Comparison of ENCODE assay signal across 8 cellular contexts in the genomic region with DNA sequence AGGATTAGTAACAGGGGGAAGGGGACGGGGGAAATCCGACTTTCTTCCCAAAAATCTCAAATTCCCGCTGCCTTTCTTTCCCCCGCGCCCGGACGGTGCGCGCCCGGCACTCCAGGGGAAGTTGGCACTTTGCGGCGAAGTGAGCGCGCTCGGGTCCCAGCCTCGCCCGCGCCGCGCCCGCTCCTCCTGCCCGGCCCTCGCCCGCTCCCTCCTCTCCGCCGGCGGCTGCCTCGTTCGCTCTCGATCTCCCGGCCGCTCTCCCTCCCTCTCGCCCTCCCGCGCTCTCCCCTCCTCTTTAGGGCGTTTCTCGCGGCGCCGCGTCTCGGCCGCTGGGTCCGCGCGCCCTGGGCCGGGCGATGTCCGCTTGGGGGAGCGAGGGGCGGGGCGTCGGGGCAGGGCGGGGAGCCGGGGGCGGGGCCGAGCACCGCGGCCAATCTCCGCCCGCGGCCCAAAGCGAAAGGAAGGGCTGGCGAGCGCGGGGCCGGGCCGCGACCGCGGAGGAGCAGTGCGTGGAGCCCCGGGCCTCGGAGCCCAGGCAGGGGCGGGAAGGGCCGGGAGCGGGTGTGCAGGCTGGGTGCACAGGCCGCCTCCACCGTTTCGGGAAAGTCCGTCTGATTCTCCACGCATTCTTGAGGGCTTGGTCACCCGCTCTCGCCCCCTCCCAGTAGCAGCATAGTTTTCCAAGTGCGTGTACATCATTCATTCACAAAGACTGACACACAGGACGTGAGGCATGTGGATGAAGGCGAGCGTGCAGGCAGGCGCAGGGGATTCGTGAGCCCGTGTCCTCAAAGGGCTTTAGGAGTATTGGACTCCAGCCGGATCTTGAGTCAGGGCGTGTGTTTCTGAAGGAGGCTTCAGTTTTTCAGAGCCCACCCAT.
DNase-seq lines count a peak whose midpoint lies in the region; ATAC-seq, FAIRE-seq and TF ChIP-seq lines count a peak whose summit lies in the region.

No MANE protein-coding gene starts in this region.

- in situ Hi-C loops in HepG2 (cut with HindIII; ENCODE audit: extremely low pct_ligation_motif_present, low pct_unique_long_range_greater_than_20kb): no loop called here

- ATAC-seq in GM19043 (IDR thresholded peaks at IDR 0.05; ENCODE audit: low read depth, unreplicated experiment) (peak; percentile 61), HG03342 (IDR thresholded peaks at IDR 0.05; ENCODE audit: unreplicated experiment) (peak; percentile 77), HepG2 (peak; percentile 97)

- H3K9ac ChIP-seq in HepG2 (ENCODE audit: insufficient read depth, low read depth, low read length): peak overlapping the region; percentile 55; the same call in 1 of the 2 replicates

- CTCF ChIA-PET in HepG2 (lab: Yijun Ruan, JAX; ENCODE audit: low intra/inter-chr PET ratio, low total read pairs): no interaction called here

- no peaks in the 10 kb centered on the region for H3K36me3 ChIP-seq in HepG2 (replicated peaks in 1 of 2; ENCODE audit: control insufficient read depth in 1 of 2, insufficient read depth in 2 of 2, low read length in 2 of 2)

- peaks cover 8% of the 10 kb centered on the region for H3K4me1 ChIP-seq in HepG2 (ENCODE audit: insufficient read depth, low read length)

- intact Hi-C loops in HepG2 (cut with micrococcal nuclease; ENCODE audit: unreplicated experiment): loop anchor here (2.0 kb wide), 1 partner anchor 74 kb away; no protein-coding TSS in a partner anchor

- no peaks in the 10 kb centered on the region for H3K79me2 ChIP-seq in HepG2 (ENCODE audit: insufficient read depth, low read length)

- peak overlapping the region; percentile 94 for H2AFZ ChIP-seq in HepG2 (ENCODE audit: low read length)

- no peaks in the 10 kb centered on the region for H3K9me3 ChIP-seq in HepG2 (ENCODE audit: low read length)

- no peak for FAIRE-seq in HepG2 (lab: Jason Lieb, UNC)

- POLR2A ChIA-PET in HepG2 (lab: Yijun Ruan, JAX): no interaction called here

- TF ChIP-seq RAD21 in HepG2 (CRISPR knock-in tag; IDR thresholded peaks at IDR 0.05): no peak

- 28% methylated on average over 43 of the region's 93 CpGs for WGBS in HepG2 (ENCODE audit: low lambda C conversion rate)

- H3K4me2 ChIP-seq in HepG2 (ENCODE audit: low read depth, low read length): peak overlapping the region; percentile 91

- TF ChIP-seq CTCF in HepG2 (CRISPR knock-in tag; IDR thresholded peaks at IDR 0.05): no peak

- no TSS peak for BruUV-seq in HepG2 (replicated peaks; lab: Mats Ljungman, UMichigan)

- peaks cover 0 to 8% of the 10 kb centered on the region in 2 experiments; a peak in 4 of 5 replicates for H3K27me3 ChIP-seq in HepG2 (ENCODE audit: control insufficient read depth in 1 of 2, insufficient read depth in 2 of 2, low read length in 2 of 2)

- TF ChIP-seq EP300 in HepG2 (IDR thresholded peaks at IDR 0.05; ENCODE audit: low read depth in 2 of 2, low read length in 2 of 2) (no peak), HepG2 (CRISPR knock-in tag; IDR thresholded peaks at IDR 0.05; ENCODE audit: borderline replicate concordance) (no peak)

- peak; percentile 33 to 61; a peak in 3 of 4 replicates for TF ChIP-seq POLR2A in HepG2 (IDR thresholded peaks at IDR 0.05; ENCODE audit: insufficient read depth in 1 of 2, low read depth in 2 of 2, low read length in 2 of 2)

- no peak overlapping the region for H3K27ac ChIP-seq in HepG2 (ENCODE audit: extremely low read length, insufficient read depth, low read length)

- DNase-seq in Ammon's horn (ENCODE audit: low spot score) (peak; percentile 94), NCI-H524 (lab: John Stamatoyannopoulos, UW) (peak; percentile 79 to 83), dermis blood vessel endothelial cell (peak; percentile 97), HepG2 (ENCODE audit: low spot score) (peak; percentile 39)
- DNase-seq in activated CD4-positive, alpha-beta T cell treated with anti-CD3 and anti-CD28 coated beads, Interleukin-2, amount 50 U/mL, for 24 hours (ENCODE audit: low read depth in 1 of 2, low spot score in 1 of 2): peak; percentile 79 to 82
- DNase-seq in stimulated activated CD4-positive, alpha-beta T cell treated with anti-CD3 and anti-CD28 coated beads, Interleukin-2, amount 100 ng/mL, for 4 hours (ENCODE audit: low read depth): peak; percentile 70

- H4K20me1 ChIP-seq in HepG2 (ENCODE audit: insufficient read depth, low read length): no peaks in the 10 kb centered on the region

- H3K4me3 ChIP-seq in HepG2 (replicated peaks in 1 of 3; ENCODE audit: insufficient read depth in 1 of 3, low read depth in 2 of 3, low read length in 3 of 3): peak overlapping the region; percentile 58 to 74 (median 58)

TF ChIP-seq in HepG2, 621 proteins besides CTCF, POLR2A, EP300 and RAD21 (continues in another document):
- TF ChIP-seq ZNF768 (CRISPR knock-in tag; IDR thresholded peaks at IDR 0.05) (0 out of 2 replicates have a peak, but pooled peaks have one; percentile 9), ARID2 (CRISPR knock-in tag; IDR thresholded peaks at IDR 0.05; ENCODE audit: borderline replicate concordance) (no peak), RBFOX2 (IDR thresholded peaks at IDR 0.05; ENCODE audit: low read depth, low read length) (peak; percentile 57; the same call in 1 of the 2 replicates), MAZ (IDR thresholded peaks at IDR 0.05; ENCODE audit: borderline replicate concordance, low read depth, low read length) (0 out of 2 replicates have a peak, but pooled peaks have one; percentile 6), MAZ (CRISPR knock-in tag; IDR thresholded peaks at IDR 0.05; ENCODE audit: low read depth) (no peak), GTF3A (CRISPR knock-in tag; conservative IDR thresholded peaks at IDR 0.05) (no peak), DMAP1 (CRISPR knock-in tag; IDR thresholded peaks at IDR 0.05) (0 out of 2 replicates have a peak, but pooled peaks have one; percentile 30), PHF21A (CRISPR knock-in tag; IDR thresholded peaks at IDR 0.05) (no peak), RFX5 (IDR thresholded peaks at IDR 0.05; ENCODE audit: low read depth, low read length) (no peak), SP4 (CRISPR knock-in tag; IDR thresholded peaks at IDR 0.05) (peak; percentile 38; the same call in 1 of the 2 replicates), TCF7L2 (IDR thresholded peaks at IDR 0.05; ENCODE audit: low read depth, low read length) (no peak), AKAP8 (CRISPR knock-in tag; IDR thresholded peaks at IDR 0.05) (no peak), ZNF670 (CRISPR knock-in tag; IDR thresholded peaks at IDR 0.05; ENCODE audit: borderline replicate concordance) (no peak), PLRG1 (conservative IDR thresholded peaks at IDR 0.05) (no peak), SP1 (IDR thresholded peaks at IDR 0.05) (no peak), SP1 (CRISPR knock-in tag; IDR thresholded peaks at IDR 0.05) (0 out of 2 replicates have a peak, but pooled peaks have one; percentile 39)
- TF ChIP-seq, protein P1, sequence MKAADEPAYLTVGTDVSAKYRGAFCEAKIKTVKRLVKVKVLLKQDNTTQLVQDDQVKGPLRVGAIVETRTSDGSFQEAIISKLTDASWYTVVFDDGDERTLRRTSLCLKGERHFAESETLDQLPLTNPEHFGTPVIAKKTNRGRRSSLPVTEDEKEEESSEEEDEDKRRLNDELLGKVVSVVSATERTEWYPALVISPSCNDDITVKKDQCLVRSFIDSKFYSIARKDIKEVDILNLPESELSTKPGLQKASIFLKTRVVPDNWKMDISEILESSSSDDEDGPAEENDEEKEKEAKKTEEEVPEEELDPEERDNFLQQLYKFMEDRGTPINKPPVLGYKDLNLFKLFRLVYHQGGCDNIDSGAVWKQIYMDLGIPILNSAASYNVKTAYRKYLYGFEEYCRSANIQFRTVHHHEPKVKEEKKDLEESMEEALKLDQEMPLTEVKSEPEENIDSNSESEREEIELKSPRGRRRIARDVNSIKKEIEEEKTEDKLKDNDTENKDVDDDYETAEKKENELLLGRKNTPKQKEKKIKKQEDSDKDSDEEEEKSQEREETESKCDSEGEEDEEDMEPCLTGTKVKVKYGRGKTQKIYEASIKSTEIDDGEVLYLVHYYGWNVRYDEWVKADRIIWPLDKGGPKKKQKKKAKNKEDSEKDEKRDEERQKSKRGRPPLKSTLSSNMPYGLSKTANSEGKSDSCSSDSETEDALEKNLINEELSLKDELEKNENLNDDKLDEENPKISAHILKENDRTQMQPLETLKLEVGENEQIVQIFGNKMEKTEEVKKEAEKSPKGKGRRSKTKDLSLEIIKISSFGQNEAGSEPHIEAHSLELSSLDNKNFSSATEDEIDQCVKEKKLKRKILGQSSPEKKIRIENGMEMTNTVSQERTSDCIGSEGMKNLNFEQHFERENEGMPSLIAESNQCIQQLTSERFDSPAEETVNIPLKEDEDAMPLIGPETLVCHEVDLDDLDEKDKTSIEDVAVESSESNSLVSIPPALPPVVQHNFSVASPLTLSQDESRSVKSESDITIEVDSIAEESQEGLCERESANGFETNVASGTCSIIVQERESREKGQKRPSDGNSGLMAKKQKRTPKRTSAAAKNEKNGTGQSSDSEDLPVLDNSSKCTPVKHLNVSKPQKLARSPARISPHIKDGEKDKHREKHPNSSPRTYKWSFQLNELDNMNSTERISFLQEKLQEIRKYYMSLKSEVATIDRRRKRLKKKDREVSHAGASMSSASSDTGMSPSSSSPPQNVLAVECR (CRISPR knock-in tag; IDR thresholded peaks at IDR 0.05; ENCODE audit: borderline replicate concordance): peak; percentile 35; the same call in 1 of the 2 replicates
- TF ChIP-seq, protein P2, sequence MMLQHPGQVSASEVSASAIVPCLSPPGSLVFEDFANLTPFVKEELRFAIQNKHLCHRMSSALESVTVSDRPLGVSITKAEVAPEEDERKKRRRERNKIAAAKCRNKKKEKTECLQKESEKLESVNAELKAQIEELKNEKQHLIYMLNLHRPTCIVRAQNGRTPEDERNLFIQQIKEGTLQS (CRISPR knock-in tag; IDR thresholded peaks at IDR 0.05): peak; percentile 22; the same call in 1 of the 2 replicates
- TF ChIP-seq, protein P3, sequence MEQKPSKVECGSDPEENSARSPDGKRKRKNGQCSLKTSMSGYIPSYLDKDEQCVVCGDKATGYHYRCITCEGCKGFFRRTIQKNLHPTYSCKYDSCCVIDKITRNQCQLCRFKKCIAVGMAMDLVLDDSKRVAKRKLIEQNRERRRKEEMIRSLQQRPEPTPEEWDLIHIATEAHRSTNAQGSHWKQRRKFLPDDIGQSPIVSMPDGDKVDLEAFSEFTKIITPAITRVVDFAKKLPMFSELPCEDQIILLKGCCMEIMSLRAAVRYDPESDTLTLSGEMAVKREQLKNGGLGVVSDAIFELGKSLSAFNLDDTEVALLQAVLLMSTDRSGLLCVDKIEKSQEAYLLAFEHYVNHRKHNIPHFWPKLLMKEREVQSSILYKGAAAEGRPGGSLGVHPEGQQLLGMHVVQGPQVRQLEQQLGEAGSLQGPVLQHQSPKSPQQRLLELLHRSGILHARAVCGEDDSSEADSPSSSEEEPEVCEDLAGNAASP (CRISPR knock-in tag; IDR thresholded peaks at IDR 0.05; ENCODE audit: borderline replicate concordance): 0 out of 2 replicates have a peak, but pooled peaks have one; percentile 21

Comparison
In these comparisons a context has a peak if more than half of its experiments do, and no peak if none do; other contexts are left out.
1. DNase-seq: peak in every context shown above with its lines; median percentile 97 in dermis blood vessel endothelial cell; 94 in Ammon's horn; 81 in NCI-H524; 80 in activated CD4-positive, alpha-beta T cell treated with anti-CD3 and anti-CD28 coated beads, Interleukin-2, amount 50 U/mL, for 24 hours; 70 in stimulated activated CD4-positive, alpha-beta T cell treated with anti-CD3 and anti-CD28 coated beads, Interleukin-2, amount 100 ng/mL, for 4 hours; 39 in HepG2.